In the genomic region with DNA sequence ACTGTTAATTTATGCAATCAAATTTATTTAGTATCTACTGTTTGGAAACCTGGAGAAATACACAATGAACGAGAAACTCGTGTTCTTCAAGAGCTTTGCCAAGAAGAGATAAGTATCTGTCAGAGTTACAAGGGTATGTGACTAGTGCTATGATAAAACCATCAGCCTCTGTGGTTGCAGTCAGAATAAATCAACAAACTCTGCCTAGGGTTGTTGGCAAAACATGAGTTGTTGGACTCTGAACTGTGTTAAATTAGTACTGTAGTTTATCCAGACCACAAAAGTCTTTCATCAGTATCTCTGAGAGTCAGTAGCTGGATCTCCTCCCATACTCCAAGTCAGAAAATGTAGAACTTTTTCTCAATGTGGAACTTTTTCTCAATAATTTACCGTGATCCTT, we compare ENCODE assay signal across 25 cellular contexts.
A peak's percentile ranks its signal among the peaks of the same experiment; 100 is the strongest.
DNase-seq lines count a peak whose midpoint lies in the region; ATAC-seq, FAIRE-seq and TF ChIP-seq lines count a peak whose summit lies in the region.
"Had no signal": no experiment of that assay in that cellular context is flagged by ENCODE, and none has a peak within 500 bp of the region (broad histone marks: within the 10 kb centered on the region; RNA-seq: fewer than 3 reads in every experiment).

No MANE protein-coding gene starts in this region.

- in situ Hi-C loops in IMR-90 (cut with MboI; ENCODE audit: low sequenced_read_pairs) (no loop called here), HepG2 (cut with HindIII; ENCODE audit: extremely low pct_ligation_motif_present, low pct_unique_long_range_greater_than_20kb) (no loop called here)

- no peaks in the 10 kb centered on the region for H3K4me1 ChIP-seq in IMR-90 (ENCODE audit: control insufficient read depth, insufficient read depth, low read length)
- no peaks in the 10 kb centered on the region for H3K4me1 ChIP-seq in HepG2 (ENCODE audit: insufficient read depth, low read length)
- H3K4me1 ChIP-seq in endodermal cell (ENCODE audit: control insufficient read depth, insufficient read depth, low read length) = peaks cover 9% of the 10 kb centered on the region
- H3K4me1 ChIP-seq: heart left ventricle, parathyroid adenoma, upper lobe of left lung had no signal

- no TSS peak for BruUV-seq in IMR-90 (replicated peaks; lab: Mats Ljungman, UMichigan)
- no TSS peak for BruUV-seq in HepG2 (replicated peaks; lab: Mats Ljungman, UMichigan)

- dilution Hi-C loops in IMR-90 (cut with HindIII; ENCODE audit: low sequenced_read_pairs, unreplicated experiment) = no loop called here

- no peak overlapping the region for H3K18ac ChIP-seq in IMR-90 (ENCODE audit: low read depth, low read length)

- no peaks in the 10 kb centered on the region for H3K36me3 ChIP-seq in IMR-90 (ENCODE audit: control insufficient read depth, insufficient read depth, low read length)
- H3K36me3 ChIP-seq in HepG2 (replicated peaks in 1 of 2; ENCODE audit: control insufficient read depth in 1 of 2, insufficient read depth in 2 of 2, low read length in 2 of 2) = no peaks in the 10 kb centered on the region
- H3K36me3 ChIP-seq in endodermal cell (ENCODE audit: control insufficient read depth, insufficient read depth, low read length) = no peaks in the 10 kb centered on the region
- H3K36me3 ChIP-seq: cardiac muscle cell, heart left ventricle, upper lobe of left lung had no signal

- no peak overlapping the region for H2BK20ac ChIP-seq in IMR-90 (ENCODE audit: low read depth, low read length)

- no peak overlapping the region for H3K4me3 Mint-ChIP-seq in endodermal cell
- H3K4me3 Mint-ChIP-seq: activated naive CD8-positive, alpha-beta T cell treated with anti-CD3 and anti-CD28 coated beads, Interleukin-2, amount 10 ng/mL, durations not matched to agents 7 days and 5 days; CD4-positive, alpha-beta memory T cell; natural killer cell; stimulated activated naive CD8-positive, alpha-beta T cell treated with anti-CD3 and anti-CD28 coated beads, Interleukin-15, Interleukin-2, amounts not matched to agents 100 ng/mL and 50 ng/mL, for 24 hours; T-cell had no signal

- no peak overlapping the region for H4K8ac ChIP-seq in IMR-90 (ENCODE audit: low read depth in 2 of 2, low read length in 2 of 2)

- H4K91ac ChIP-seq in IMR-90 (ENCODE audit: insufficient read depth, low read depth, low read length) = no peak overlapping the region

- no peak overlapping the region for H3K14ac ChIP-seq in IMR-90 (replicated peaks; ENCODE audit: low read depth, low read length)

- POLR2A ChIA-PET in IMR-90 (lab: Charles Lee; ENCODE audit: unreplicated experiment) = no interaction called here
- POLR2A ChIA-PET in HepG2 (lab: Yijun Ruan, JAX) = no interaction called here

- FAIRE-seq in HepG2 (lab: Jason Lieb, UNC) = no peak

- H3K27me3 ChIP-seq in IMR-90 (ENCODE audit: control insufficient read depth, insufficient read depth, low read length) (no peaks in the 10 kb centered on the region), HepG2 (ENCODE audit: control insufficient read depth in 1 of 2, insufficient read depth in 2 of 2, low read length in 2 of 2) (no peaks in the 10 kb centered on the region), endodermal cell (ENCODE audit: control insufficient read depth, insufficient read depth, low read length, poor library complexity, severe bottlenecking) (no peaks in the 10 kb centered on the region)
- H3K27me3 ChIP-seq: heart left ventricle, upper lobe of left lung had no signal

- TF ChIP-seq EP300 in HepG2 (IDR thresholded peaks at IDR 0.05; ENCODE audit: low read depth in 2 of 2, low read length in 2 of 2) = no peak
- TF ChIP-seq EP300 in HepG2 (CRISPR knock-in tag; IDR thresholded peaks at IDR 0.05; ENCODE audit: borderline replicate concordance) = no peak

- TF ChIP-seq CTCF in IMR-90 (conservative IDR thresholded peaks at IDR 0.05; ENCODE audit: low read depth, low read length) (no peak), choroid plexus epithelial cell (conservative IDR thresholded peaks at IDR 0.05; ENCODE audit: low read depth, low read length) (no peak), HepG2 (CRISPR knock-in tag; IDR thresholded peaks at IDR 0.05) (no peak), endodermal cell (conservative IDR thresholded peaks at IDR 0.05) (no peak)

- H3K23ac ChIP-seq in IMR-90 (ENCODE audit: low read depth, low read length) = no peak overlapping the region

- intact Hi-C loops in IMR-90 (cut with micrococcal nuclease) (no loop called here), HepG2 (cut with micrococcal nuclease; ENCODE audit: unreplicated experiment) (no loop called here)

- peak; percentile 45 for DNase-seq in A172 (ENCODE audit: low spot score)
- peak; percentile 20 for DNase-seq in IMR-90
- DNase-seq in choroid plexus epithelial cell (ENCODE audit: low read depth) = peak; percentile 10
- DNase-seq in HepG2 (ENCODE audit: low spot score) = peak; percentile 0
- no peak for DNase-seq in NCI-H2029 treated with DMSO at 0.1 percent for 48 hours (lab: John Stamatoyannopoulos, UW)
- DNase-seq in endodermal cell = no peak
- no peak for DNase-seq in putamen (ENCODE audit: low spot score)
- DNase-seq: activated CD4-positive, alpha-beta T cell treated with anti-CD3 and anti-CD28 coated beads for 48 hours; activated naive CD8-positive, alpha-beta T cell treated with anti-CD3 and anti-CD28 coated beads, Interleukin-2, amount 10 ng/mL, durations not matched to agents 7 days and 5 days; CD4-positive, alpha-beta memory T cell; DMS53; erythroblast; heart left ventricle; KG1; natural killer cell; NCI-H1092 treated with DMSO at 0.1 percent for 48 hours; NCI-H526; Right ventricle myocardium superior; T-cell; upper lobe of left lung had no signal

- no peak overlapping the region for H4K5ac ChIP-seq in IMR-90 (ENCODE audit: low read depth, low read length)

- no peaks in the 10 kb centered on the region for H3K9me1 ChIP-seq in IMR-90 (ENCODE audit: insufficient read depth, low read length)

- H3K4me3 ChIP-seq in IMR-90 (ENCODE audit: insufficient read depth, low read depth, low read length) (no peak overlapping the region), choroid plexus epithelial cell (ENCODE audit: low read depth, low read length) (no peak overlapping the region), HepG2 (replicated peaks in 1 of 3; ENCODE audit: insufficient read depth in 1 of 3, low read depth in 2 of 3, low read length in 3 of 3) (no peak overlapping the region), endodermal cell (ENCODE audit: low read length) (no peak overlapping the region)
- H3K4me3 ChIP-seq: cardiac muscle cell, heart left ventricle, upper lobe of left lung had no signal

- H3K27me3 Mint-ChIP-seq in endodermal cell (ENCODE audit: insufficient read depth) = no peaks in the 10 kb centered on the region
- H3K27me3 Mint-ChIP-seq: activated naive CD8-positive, alpha-beta T cell treated with anti-CD3 and anti-CD28 coated beads, Interleukin-2, amount 10 ng/mL, durations not matched to agents 7 days and 5 days; CD4-positive, alpha-beta memory T cell; stimulated activated naive CD8-positive, alpha-beta T cell treated with anti-CD3 and anti-CD28 coated beads, Interleukin-15, Interleukin-2, amounts not matched to agents 100 ng/mL and 50 ng/mL, for 24 hours; T-cell had no signal

- H2BK5ac ChIP-seq in IMR-90 (ENCODE audit: low read depth, low read length, poor library complexity, severe bottlenecking) = no peak overlapping the region

- H3K4me2 ChIP-seq in IMR-90 (ENCODE audit: low read depth, low read length) (no peak overlapping the region), HepG2 (ENCODE audit: low read depth, low read length) (no peak overlapping the region)

- no peak overlapping the region for H2AK9ac ChIP-seq in IMR-90 (replicated peaks; ENCODE audit: low read depth, low read length, poor library complexity)

- ATAC-seq in IMR-90 (ENCODE audit: low read depth) (peak; percentile 46; the same call in 1 of the 2 replicates), HepG2 (no peak), HG03521 (IDR thresholded peaks at IDR 0.05; ENCODE audit: unreplicated experiment) (no peak)
- ATAC-seq: heart left ventricle, natural killer cell, T-cell had no signal

- H3K4ac ChIP-seq in IMR-90 (ENCODE audit: low read depth, low read length) = no peak overlapping the region

- H4K20me1 ChIP-seq in IMR-90 (ENCODE audit: insufficient read depth, low read length) (no peaks in the 10 kb centered on the region), HepG2 (ENCODE audit: insufficient read depth, low read length) (no peaks in the 10 kb centered on the region)

- no peak overlapping the region for H3K56ac ChIP-seq in IMR-90 (ENCODE audit: extremely low read depth, insufficient read depth, low read length)

- CTCF ChIA-PET in IMR-90 (lab: Yijun Ruan, JAX) (no interaction called here), HepG2 (lab: Yijun Ruan, JAX; ENCODE audit: low intra/inter-chr PET ratio, low total read pairs) (no interaction called here)

- TF ChIP-seq POLR2A in IMR-90 (IDR thresholded peaks at IDR 0.05; ENCODE audit: low read depth, low read length) = no peak
- TF ChIP-seq POLR2A in HepG2 (IDR thresholded peaks at IDR 0.05; ENCODE audit: insufficient read depth in 1 of 2, low read depth in 2 of 2, low read length in 2 of 2) = no peak

- no peak overlapping the region for H2AK5ac ChIP-seq in IMR-90 (ENCODE audit: low read depth, low read length)

- no CpG with 5 or more reads among the region's 3 CpGs for WGBS in IMR-90 (ENCODE audit: extremely low coverage in 2 of 2, insufficient read length in 1 of 2), 2 experiments
- WGBS in HepG2 (ENCODE audit: low lambda C conversion rate) = under 1% methylated on average over 3 of the region's 3 CpGs
- 84 to 100% methylated on average over 3 of the region's 3 CpGs for WGBS in endodermal cell (ENCODE audit: insufficient coverage in 1 of 2, insufficient read length in 1 of 2), 2 experiments

- peaks cover 26% of the 10 kb centered on the region for H3K4me1 Mint-ChIP-seq in endodermal cell
- H3K4me1 Mint-ChIP-seq: activated naive CD8-positive, alpha-beta T cell treated with anti-CD3 and anti-CD28 coated beads, Interleukin-2, amount 10 ng/mL, durations not matched to agents 7 days and 5 days; CD4-positive, alpha-beta memory T cell; natural killer cell; T-cell had no signal

- H2AFZ ChIP-seq in IMR-90 (replicated peaks; ENCODE audit: low read length, poor library complexity) (no peak overlapping the region), HepG2 (ENCODE audit: low read length) (no peak overlapping the region)
- H2AFZ ChIP-seq: parathyroid adenoma had no signal

- no peaks in the 10 kb centered on the region for H3K79me2 ChIP-seq in HepG2 (ENCODE audit: insufficient read depth, low read length)
- H3K79me2 ChIP-seq: parathyroid adenoma had no signal

- no peaks in the 10 kb centered on the region for H3K79me1 ChIP-seq in IMR-90 (ENCODE audit: low read depth in 1 of 2, low read length in 2 of 2)

- H3K9me3 Mint-ChIP-seq in endodermal cell = peaks cover 2% of the 10 kb centered on the region
- H3K9me3 Mint-ChIP-seq: activated naive CD8-positive, alpha-beta T cell treated with anti-CD3 and anti-CD28 coated beads, Interleukin-2, amount 10 ng/mL, durations not matched to agents 7 days and 5 days had no signal

- H3K9me3 ChIP-seq in IMR-90 (ENCODE audit: control insufficient read depth, insufficient read depth, low read length) (no peaks in the 10 kb centered on the region), HepG2 (ENCODE audit: low read length) (no peaks in the 10 kb centered on the region; the same call in 1 of the 2 replicates), endodermal cell (ENCODE audit: control insufficient read depth, low read length) (peaks cover 9% of the 10 kb centered on the region)
- H3K9me3 ChIP-seq: upper lobe of left lung had no signal

- H3K27ac Mint-ChIP-seq in endodermal cell = no peak overlapping the region
- H3K27ac Mint-ChIP-seq: activated naive CD8-positive, alpha-beta T cell treated with anti-CD3 and anti-CD28 coated beads, Interleukin-2, amount 10 ng/mL, durations not matched to agents 7 days and 5 days; activated T-helper 2 cell treated with anti-CD3 and anti-CD28 coated beads, Interferon-gamma antibody, Interleukin-2, Interleukin-4, amounts not matched to agents 10 μg/mL and 5 μg/mL and 100 μg/mL, durations not matched to agents 14 hours and 24 hours and 36 hours; CD4-positive, alpha-beta memory T cell; natural killer cell; stimulated activated naive CD8-positive, alpha-beta T cell treated with anti-CD3 and anti-CD28 coated beads, Interleukin-15, Interleukin-2, amounts not matched to agents 100 ng/mL and 50 ng/mL, for 24 hours; T-cell had no signal

- no peak overlapping the region for H2BK15ac ChIP-seq in IMR-90 (ENCODE audit: low read depth, low read length)

- no peak overlapping the region for H2BK120ac ChIP-seq in IMR-90 (ENCODE audit: low read depth, low read length)

- H3K9ac ChIP-seq in IMR-90 (ENCODE audit: low read depth, low read length) (no peak overlapping the region), HepG2 (ENCODE audit: insufficient read depth, low read depth, low read length) (no peak overlapping the region), endodermal cell (ENCODE audit: extremely low read depth, low read length, poor library complexity, severe bottlenecking) (no peak overlapping the region)
- H3K9ac ChIP-seq: parathyroid adenoma had no signal

- no peak overlapping the region for H3K27ac ChIP-seq in IMR-90 (ENCODE audit: insufficient read depth, low read length)
- H3K27ac ChIP-seq in HepG2 (ENCODE audit: extremely low read length, insufficient read depth, low read length) = no peak overlapping the region
- H3K27ac ChIP-seq in endodermal cell (ENCODE audit: low read depth, low read length) = no peak overlapping the region
- H3K27ac ChIP-seq: cardiac muscle cell, heart left ventricle, parathyroid adenoma, upper lobe of left lung had no signal

- no peaks in the 10 kb centered on the region for H3K36me3 Mint-ChIP-seq in endodermal cell (ENCODE audit: low read depth)
- H3K36me3 Mint-ChIP-seq: activated naive CD8-positive, alpha-beta T cell treated with anti-CD3 and anti-CD28 coated beads, Interleukin-2, amount 10 ng/mL, durations not matched to agents 7 days and 5 days; CD4-positive, alpha-beta memory T cell; natural killer cell; T-cell had no signal

- TF ChIP-seq RAD21 in IMR-90 (IDR thresholded peaks at IDR 0.05; ENCODE audit: low read length) (no peak), HepG2 (CRISPR knock-in tag; IDR thresholded peaks at IDR 0.05) (no peak)

Comparison
In these comparisons a context has a peak if more than half of its experiments do, and no peak if none do; other contexts are left out.
1. DNase-seq: peak in A172 (single experiment), IMR-90 (single experiment), choroid plexus epithelial cell (single experiment) and HepG2 (single experiment); none in NCI-H2029 treated with DMSO at 0.1 percent for 48 hours (single experiment), endodermal cell (single experiment) and putamen (single experiment).